1 cellular context compared by ENCODE assay signal in the genomic region with DNA sequence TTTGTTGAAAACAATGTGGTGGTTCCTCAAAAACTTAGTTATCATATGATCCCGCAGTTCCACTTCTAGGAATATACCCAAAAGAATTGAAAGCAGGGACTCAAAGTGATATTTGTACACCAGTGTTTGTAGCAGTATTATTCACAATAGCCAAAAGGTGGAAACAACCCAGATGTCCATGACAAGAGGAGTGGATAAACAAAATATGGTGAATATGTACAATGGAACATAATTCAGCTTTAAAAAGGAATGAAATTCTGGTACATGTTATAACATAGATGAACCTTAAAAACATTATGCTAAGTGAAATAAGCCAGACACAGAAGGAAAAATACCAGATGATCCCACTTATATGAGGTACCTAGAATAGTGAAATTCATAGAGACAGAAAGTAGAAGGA.
TF ChIP-seq lines count a peak whose summit lies in the region.

No MANE protein-coding gene starts in this region.

TF ChIP-seq in GM12878, 131 proteins besides CTCF, POLR2A, EP300 and RAD21:
- TF ChIP-seq, protein P1, sequence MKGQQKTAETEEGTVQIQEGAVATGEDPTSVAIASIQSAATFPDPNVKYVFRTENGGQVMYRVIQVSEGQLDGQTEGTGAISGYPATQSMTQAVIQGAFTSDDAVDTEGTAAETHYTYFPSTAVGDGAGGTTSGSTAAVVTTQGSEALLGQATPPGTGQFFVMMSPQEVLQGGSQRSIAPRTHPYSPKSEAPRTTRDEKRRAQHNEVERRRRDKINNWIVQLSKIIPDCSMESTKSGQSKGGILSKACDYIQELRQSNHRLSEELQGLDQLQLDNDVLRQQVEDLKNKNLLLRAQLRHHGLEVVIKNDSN (IDR thresholded peaks at IDR 0.05; ENCODE audit: borderline replicate concordance, extremely low read length, insufficient read depth, low read depth, low read length) = no peak
- no peak for TF ChIP-seq CBX5 (IDR thresholded peaks at IDR 0.05; ENCODE audit: low read depth)
- TF ChIP-seq STAT3 (IDR thresholded peaks at IDR 0.05; ENCODE audit: low read depth, low read length) = no peak
- TF ChIP-seq JUNB (IDR thresholded peaks at IDR 0.05) = no peak
- no peak for TF ChIP-seq POLR2AphosphoS5 (IDR thresholded peaks at IDR 0.05; ENCODE audit: low read length)
